In genomic region chr10:116627386-116627933, GRCh38 we compare ENCODE assay signal across 9 cellular contexts. TPM values are rescaled to one million over a fixed set of nuclear protein-coding genes. Genes with fewer than 3 reads are reported as not detected.
DNase-seq lines count a peak whose midpoint lies in the region; ATAC-seq and TF ChIP-seq lines count a peak whose summit lies in the region.
"Had no signal": no experiment of that assay in that cellular context is flagged by ENCODE, and none has a peak within 500 bp of the region (broad histone marks: within the 10 kb centered on the region; RNA-seq: fewer than 3 reads in every experiment).

No MANE protein-coding gene starts in this region.

- H3K36me3 Mint-ChIP-seq in natural killer cell treated with Interleukin-12 subunit alpha and Interleukin-12 subunit beta and Interleukin-15 and Interleukin-18, amount 100 ng/mL, for 72 hours = no peaks in the 10 kb centered on the region
- H3K36me3 Mint-ChIP-seq in natural killer cell = no peaks in the 10 kb centered on the region

- intact Hi-C loops in natural killer cell (cut with micrococcal nuclease) = no loop called here

- no peak for DNase-seq in natural killer cell treated with Interleukin-12 subunit alpha and Interleukin-12 subunit beta and Interleukin-15 and Interleukin-18, amount 100 ng/mL, for 72 hours (ENCODE audit: low spot score)
- DNase-seq in natural killer cell (no peak), ecto neural progenitor cell (ENCODE audit: low spot score) (peak; percentile 85), medulla oblongata (ENCODE audit: extremely low spot score) (peak; percentile 9), COLO829 (ENCODE audit: low spot score) (no peak), HUDEP-2 (lab: John Stamatoyannopoulos, UW; ENCODE audit: unreplicated experiment in 76 of 76) (no peak), HCEC 1CT (no peak)
- DNase-seq: NCI-H2029 had no signal

- peak; percentile 31 to 50 for ATAC-seq in natural killer cell treated with Interleukin-12 subunit alpha and Interleukin-12 subunit beta and Interleukin-15 and Interleukin-18, amount 100 ng/mL, for 72 hours
- ATAC-seq in natural killer cell = no peak
- ATAC-seq in GM19035 (IDR thresholded peaks at IDR 0.05; ENCODE audit: unreplicated experiment) = no peak

- no peaks in the 10 kb centered on the region for H3K9me3 Mint-ChIP-seq in natural killer cell treated with Interleukin-12 subunit alpha and Interleukin-12 subunit beta and Interleukin-15 and Interleukin-18, amount 100 ng/mL, for 72 hours
- H3K9me3 Mint-ChIP-seq in natural killer cell = no peaks in the 10 kb centered on the region

- peaks cover 10 to 12% of the 10 kb centered on the region in 2 donors for H3K27me3 Mint-ChIP-seq in natural killer cell treated with Interleukin-12 subunit alpha and Interleukin-12 subunit beta and Interleukin-15 and Interleukin-18, amount 100 ng/mL, for 72 hours
- H3K27me3 Mint-ChIP-seq in natural killer cell (ENCODE audit: low read depth in 2 of 2) = peaks cover 6 to 11% of the 10 kb centered on the region in 2 donors

- H3K27ac Mint-ChIP-seq in natural killer cell treated with Interleukin-12 subunit alpha and Interleukin-12 subunit beta and Interleukin-15 and Interleukin-18, amount 100 ng/mL, for 72 hours = no peak overlapping the region
- no peak overlapping the region for H3K27ac Mint-ChIP-seq in natural killer cell

- no peaks in the 10 kb centered on the region for H3K4me1 Mint-ChIP-seq in natural killer cell treated with Interleukin-12 subunit alpha and Interleukin-12 subunit beta and Interleukin-15 and Interleukin-18, amount 100 ng/mL, for 72 hours (ENCODE audit: low read depth in 2 of 2)
- no peaks in the 10 kb centered on the region for H3K4me1 Mint-ChIP-seq in natural killer cell

- H3K4me3 Mint-ChIP-seq in natural killer cell treated with Interleukin-12 subunit alpha and Interleukin-12 subunit beta and Interleukin-15 and Interleukin-18, amount 100 ng/mL, for 72 hours = no peak overlapping the region
- H3K4me3 Mint-ChIP-seq in natural killer cell = no peak overlapping the region

- TF ChIP-seq CTCF in natural killer cell (IDR thresholded peaks at IDR 0.05) = no peak

RNA-seq across cellular contexts. Expression of gene PNLIPRP2, which starts 6.7 kb away (rescaled TPM):
- total RNA-seq in natural killer cell treated with Interleukin-12 subunit alpha and Interleukin-12 subunit beta and Interleukin-15 and Interleukin-18, amount 100 ng/mL, for 72 hours = not detected
- not detected for total RNA-seq in natural killer cell

RNA-seq across cellular contexts. Expression of gene PNLIPRP1, which starts 36.7 kb away (rescaled TPM):
- not detected for total RNA-seq in natural killer cell treated with Interleukin-12 subunit alpha and Interleukin-12 subunit beta and Interleukin-15 and Interleukin-18, amount 100 ng/mL, for 72 hours
- not detected for total RNA-seq in natural killer cell

Comparison
In these comparisons a context has a peak if more than half of its experiments do, and no peak if none do; other contexts are left out.
1. ATAC-seq: peak in natural killer cell treated with Interleukin-12 subunit alpha and Interleukin-12 subunit beta and Interleukin-15 and Interleukin-18, amount 100 ng/mL, for 72 hours (2 of 2); none in natural killer cell (0 of 3) and GM19035 (single experiment).
2. DNase-seq: peak in ecto neural progenitor cell (single experiment) and medulla oblongata (single experiment); none in natural killer cell treated with Interleukin-12 subunit alpha and Interleukin-12 subunit beta and Interleukin-15 and Interleukin-18, amount 100 ng/mL, for 72 hours (single experiment), natural killer cell (single experiment), COLO829 (single experiment), HUDEP-2 (0 of 76) and HCEC 1CT (single experiment).